8 cellular contexts compared by ENCODE assay signal in the genomic region with DNA sequence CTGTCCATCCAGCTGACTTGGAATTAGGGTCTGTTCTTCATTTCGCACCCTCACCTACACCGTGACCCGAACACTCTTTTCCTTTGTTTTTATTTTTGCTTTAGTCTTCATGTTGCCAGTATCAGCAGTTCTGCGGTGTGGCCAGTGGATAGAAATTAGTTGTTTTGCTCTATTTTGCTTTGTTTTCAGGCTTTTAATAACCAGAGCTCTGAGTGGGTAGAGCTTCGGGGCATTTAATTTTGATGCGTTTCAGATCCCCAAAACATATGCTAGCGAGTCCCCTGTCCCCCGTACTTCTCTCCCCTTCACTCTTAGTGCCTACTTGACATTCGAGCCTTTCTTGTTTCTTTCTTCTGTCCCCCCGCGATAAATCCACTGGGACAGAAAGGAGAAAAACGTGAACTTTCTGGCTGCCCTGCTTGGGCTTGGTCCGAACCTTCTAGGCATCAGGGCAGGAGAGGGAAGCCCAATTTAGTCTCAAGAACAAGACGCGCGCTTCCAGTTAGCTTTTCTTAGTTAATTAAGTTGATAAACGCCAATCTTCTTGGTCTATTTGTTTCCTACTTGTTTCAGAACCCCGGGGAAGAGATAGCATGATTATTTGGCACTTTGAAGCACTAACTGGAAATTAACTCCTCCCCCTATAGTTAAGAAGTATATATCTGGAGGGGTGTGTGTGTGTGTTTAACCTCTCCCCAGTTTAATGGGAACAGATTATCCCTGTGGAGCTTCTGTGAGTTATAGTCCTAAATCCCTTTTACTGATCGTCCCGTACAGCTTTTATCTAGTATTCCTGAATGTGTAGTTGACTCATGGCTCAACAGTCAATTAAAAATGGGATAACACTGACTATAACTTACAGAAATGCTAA. TPM values are rescaled to one million over a fixed set of nuclear protein-coding genes. Genes with fewer than 3 reads are reported as not detected.
DNase-seq lines count a peak whose midpoint lies in the region; ATAC-seq and TF ChIP-seq lines count a peak whose summit lies in the region.

No MANE protein-coding gene starts in this region.

- peak overlapping the region; percentile 92 for H3K27ac Mint-ChIP-seq in natural killer cell treated with Interleukin-12 subunit alpha and Interleukin-12 subunit beta and Interleukin-15 and Interleukin-18, amount 100 ng/mL, for 72 hours

- H3K36me3 ChIP-seq in cardiac muscle cell (no peaks in the 10 kb centered on the region), RWPE2 (ENCODE audit: low read depth) (no peaks in the 10 kb centered on the region), endocrine pancreas (ENCODE audit: control insufficient read depth, insufficient read depth, low read length) (no peaks in the 10 kb centered on the region)

- H3K4me1 ChIP-seq in cardiac muscle cell (ENCODE audit: low read depth): peaks cover 16% of the 10 kb centered on the region
- peaks cover 13% of the 10 kb centered on the region for H3K4me1 ChIP-seq in RWPE2 (ENCODE audit: insufficient read depth, poor library complexity, severe bottlenecking)
- H3K4me1 ChIP-seq in endocrine pancreas (ENCODE audit: control insufficient read depth, insufficient read depth, low read length): peaks cover 26% of the 10 kb centered on the region

- peak in 1 of 2 donors; percentile 2 for DNase-seq in cardiac muscle cell (ENCODE audit: low read depth in 1 of 2, low spot score in 1 of 2)
- no peak for DNase-seq in left cardiac atrium
- no peak for DNase-seq in RWPE2 (ENCODE audit: low spot score)
- no peak for DNase-seq in natural killer cell treated with Interleukin-12 subunit alpha and Interleukin-12 subunit beta and Interleukin-15 and Interleukin-18, amount 100 ng/mL, for 72 hours (ENCODE audit: low spot score)
- DNase-seq in KG1 (lab: John Stamatoyannopoulos, UW): no peak
- no peak for DNase-seq in activated CD4-positive, CD25-positive, alpha-beta regulatory T cell (lab: John Stamatoyannopoulos, UW)

- no peaks in the 10 kb centered on the region for H3K36me3 Mint-ChIP-seq in natural killer cell treated with Interleukin-12 subunit alpha and Interleukin-12 subunit beta and Interleukin-15 and Interleukin-18, amount 100 ng/mL, for 72 hours

- peaks cover 30 to 36% of the 10 kb centered on the region in 2 donors for H3K4me1 Mint-ChIP-seq in natural killer cell treated with Interleukin-12 subunit alpha and Interleukin-12 subunit beta and Interleukin-15 and Interleukin-18, amount 100 ng/mL, for 72 hours (ENCODE audit: low read depth in 2 of 2)

- H3K9ac ChIP-seq in endocrine pancreas (ENCODE audit: control insufficient read depth, insufficient read depth, low read length): peak overlapping the region; percentile 85

- H3K9me3 ChIP-seq in cardiac muscle cell (ENCODE audit: low read depth): no peaks in the 10 kb centered on the region
- H3K9me3 ChIP-seq in RWPE2 (ENCODE audit: severe bottlenecking): no peaks in the 10 kb centered on the region
- no peaks in the 10 kb centered on the region for H3K9me3 ChIP-seq in endocrine pancreas (ENCODE audit: control insufficient read depth, low read length)

- no peaks in the 10 kb centered on the region for H3K27me3 Mint-ChIP-seq in natural killer cell treated with Interleukin-12 subunit alpha and Interleukin-12 subunit beta and Interleukin-15 and Interleukin-18, amount 100 ng/mL, for 72 hours

- no peaks in the 10 kb centered on the region for H3K9me3 Mint-ChIP-seq in natural killer cell treated with Interleukin-12 subunit alpha and Interleukin-12 subunit beta and Interleukin-15 and Interleukin-18, amount 100 ng/mL, for 72 hours

- no peaks in the 10 kb centered on the region for H3K27me3 ChIP-seq in cardiac muscle cell
- no peaks in the 10 kb centered on the region for H3K27me3 ChIP-seq in RWPE2 (ENCODE audit: insufficient read depth, poor library complexity, severe bottlenecking)
- no peaks in the 10 kb centered on the region for H3K27me3 ChIP-seq in endocrine pancreas (ENCODE audit: control insufficient read depth, insufficient read depth, low read length)

- intact Hi-C loops in left cardiac atrium (cut with DNase I): loop anchor here in 1 of 2 donors (10.0 kb wide), 1 partner anchor 353 kb away; no protein-coding TSS in a partner anchor

- H3K27ac ChIP-seq in cardiac muscle cell (peak overlapping the region; percentile 76), RWPE2 (ENCODE audit: poor library complexity, severe bottlenecking) (peak overlapping the region; percentile 48)

- H3K4me3 ChIP-seq in cardiac muscle cell (peak overlapping the region; percentile 70), RWPE2 (ENCODE audit: severe bottlenecking) (peak overlapping the region; percentile 69), endocrine pancreas (ENCODE audit: control insufficient read depth, insufficient read depth, low read length) (peak overlapping the region; percentile 96)

- peak overlapping the region; percentile 98 for H3K4me3 Mint-ChIP-seq in natural killer cell treated with Interleukin-12 subunit alpha and Interleukin-12 subunit beta and Interleukin-15 and Interleukin-18, amount 100 ng/mL, for 72 hours

- ATAC-seq in left cardiac atrium: no peak
- no peak for ATAC-seq in RWPE2 (ENCODE audit: low read depth)
- no peak for ATAC-seq in natural killer cell treated with Interleukin-12 subunit alpha and Interleukin-12 subunit beta and Interleukin-15 and Interleukin-18, amount 100 ng/mL, for 72 hours
- ATAC-seq in HG03045 (IDR thresholded peaks at IDR 0.05; ENCODE audit: unreplicated experiment): no peak

- TF ChIP-seq CTCF in cardiac muscle cell (IDR thresholded peaks at IDR 0.05; ENCODE audit: low read depth, low read length) (no peak), RWPE2 (IDR thresholded peaks at IDR 0.05; ENCODE audit: poor library complexity, severe bottlenecking) (no peak)

RNA-seq across cellular contexts. Expression of a gene that starts 0.9 kb away (rescaled TPM):
- 3.8 and 4.9 TPM in 2 replicates for total RNA-seq in cardiac muscle cell
- 2.8 and 3.8 TPM in 2 replicates for polyA plus RNA-seq in cardiac muscle cell
- total RNA-seq in left cardiac atrium: 1 to 10 TPM; 4.9 to 5.6 TPM
- 1 to 10 TPM; 2.2 to 2.3 TPM for total RNA-seq in natural killer cell treated with Interleukin-12 subunit alpha and Interleukin-12 subunit beta and Interleukin-15 and Interleukin-18, amount 100 ng/mL, for 72 hours

RNA-seq across cellular contexts. Expression of a gene that starts 1.1 kb away (rescaled TPM):
- total RNA-seq in cardiac muscle cell (18.3 and 24.7 TPM in 2 replicates), left cardiac atrium (10 to 100 TPM; 16.6 to 23.9 TPM)
- polyA plus RNA-seq in cardiac muscle cell: 26.6 and 28.3 TPM in 2 replicates
- total RNA-seq in natural killer cell treated with Interleukin-12 subunit alpha and Interleukin-12 subunit beta and Interleukin-15 and Interleukin-18, amount 100 ng/mL, for 72 hours: 10 to 100 TPM; 10.6 to 15.0 TPM
